ENCODE assay signal across 18 cellular contexts in genomic region chr20:37736132-37736531, GRCh38. TPM values are rescaled to one million over a fixed set of nuclear protein-coding genes. Genes with fewer than 3 reads are reported as not detected.
A peak's percentile ranks its signal among the peaks of the same experiment; 100 is the strongest.
DNase-seq lines count a peak whose midpoint lies in the region; ATAC-seq and TF ChIP-seq lines count a peak whose summit lies in the region.
"Had no signal": no experiment of that assay in that cellular context is flagged by ENCODE, and none has a peak within 500 bp of the region (broad histone marks: within the 10 kb centered on the region; RNA-seq: fewer than 3 reads in every experiment).

No MANE protein-coding gene starts in this region.

- intact Hi-C loops in left ventricle myocardium inferior (cut with micrococcal nuclease) (no loop called here), left cardiac atrium (cut with DNase I) (no loop called here), uterus (cut with DNase I; ENCODE audit: low total_unique reads) (no loop called here), mucosa of descending colon (cut with DNase I, micrococcal nuclease) (no loop called here)

- H3K4me1 ChIP-seq in left ventricle myocardium inferior = peaks cover 91% of the 10 kb centered on the region
- peaks cover 0 to 20% (median 8%) of the 10 kb centered on the region in 4 donors for H3K4me1 ChIP-seq in liver (ENCODE audit: control insufficient read depth in 4 of 4, insufficient read depth in 4 of 4, low read length in 3 of 4)
- H3K4me1 ChIP-seq in uterus = no peaks in the 10 kb centered on the region
- no peaks in the 10 kb centered on the region for H3K4me1 ChIP-seq in mucosa of descending colon (ENCODE audit: low read depth)
- H3K4me1 ChIP-seq: HAP-1 had no signal

- DNase-seq in left ventricle myocardium inferior = no peak
- no peak for DNase-seq in left cardiac atrium
- DNase-seq in uterus = no peak
- no peak for DNase-seq in EL
- DNase-seq in mucosa of descending colon = no peak
- DNase-seq: 8988T; ACHN; C1 segment of cervical spinal cord; Calu3; CD4-positive, alpha-beta memory T cell; COR-L47; DMS53; DMS79 treated with DMSO at 0.1 percent for 48 hours; GOT3; HFFc6 had no signal

- WGBS in liver = 39% methylated on average over 2 of the region's 2 CpGs

- TF ChIP-seq CTCF in left ventricle myocardium inferior (IDR thresholded peaks at IDR 0.05; ENCODE audit: borderline replicate concordance) (no peak), liver (IDR thresholded peaks at IDR 0.05; ENCODE audit: low read depth, low read length, missing input control) (no peak), uterus (IDR thresholded peaks at IDR 0.05) (no peak), mucosa of descending colon (IDR thresholded peaks at IDR 0.05) (no peak)

- H3K27me3 ChIP-seq in left ventricle myocardium inferior (ENCODE audit: low read depth) (no peaks in the 10 kb centered on the region), liver (ENCODE audit: control insufficient read depth in 4 of 4, insufficient read depth in 4 of 4, low read length in 3 of 4) (no peaks in the 10 kb centered on the region), uterus (no peaks in the 10 kb centered on the region)

- no peak for TF ChIP-seq RAD21 in liver (IDR thresholded peaks at IDR 0.05)

- peak overlapping the region; percentile 83 for H3K27ac ChIP-seq in left ventricle myocardium inferior (replicated peaks)
- H3K27ac ChIP-seq in liver (ENCODE audit: low read depth in 1 of 2, low read length in 2 of 2) = no peak overlapping the region
- peak overlapping the region; percentile 26 to 70 for H3K27ac ChIP-seq in uterus
- H3K27ac ChIP-seq: A549 had no signal

- H3K36me3 ChIP-seq in left ventricle myocardium inferior (peaks cover 30% of the 10 kb centered on the region), liver (ENCODE audit: control insufficient read depth in 4 of 4, insufficient read depth in 3 of 4, low read depth in 1 of 4, low read length in 3 of 4) (peaks cover 7 to 34% (median 26%) of the 10 kb centered on the region in 4 donors), uterus (no peaks in the 10 kb centered on the region), mucosa of descending colon (ENCODE audit: low read depth) (no peaks in the 10 kb centered on the region)

- no peaks in the 10 kb centered on the region for H3K9me3 ChIP-seq in left ventricle myocardium inferior (replicated peaks)
- H3K9me3 ChIP-seq in liver (ENCODE audit: control insufficient read depth in 4 of 4, low read length in 3 of 4) = no peaks in the 10 kb centered on the region
- no peaks in the 10 kb centered on the region for H3K9me3 ChIP-seq in uterus
- no peaks in the 10 kb centered on the region for H3K9me3 ChIP-seq in mucosa of descending colon
- H3K9me3 ChIP-seq: A549, HAP-1 had no signal

- H3K4me3 ChIP-seq in left ventricle myocardium inferior = no peak overlapping the region
- H3K4me3 ChIP-seq in liver (ENCODE audit: low read depth in 1 of 3, low read length in 3 of 3) = no peak overlapping the region
- no peak overlapping the region for H3K4me3 ChIP-seq in uterus
- no peak overlapping the region for H3K4me3 ChIP-seq in mucosa of descending colon
- H3K4me3 ChIP-seq: A549, HAP-1 had no signal

- ATAC-seq in left cardiac atrium = no peak
- no peak for ATAC-seq in mucosa of descending colon
- ATAC-seq: A549 had no signal

- TF ChIP-seq POLR2A in uterus (IDR thresholded peaks at IDR 0.05) = no peak

- no peak overlapping the region for H3K9ac ChIP-seq in liver (ENCODE audit: low read depth in 1 of 2, low read length in 2 of 2)

TF ChIP-seq in liver, 16 proteins besides CTCF, POLR2A, EP300 and RAD21:
- TF ChIP-seq JUND (IDR thresholded peaks at IDR 0.05) = peak in 1 of 2 donors; percentile 35
- peak; percentile 35 to 56 for TF ChIP-seq HNF4A (conservative IDR thresholded peaks at IDR 0.05)
- TF ChIP-seq RXRA (IDR thresholded peaks at IDR 0.05) = peak in 1 of 2 donors; percentile 30
- TF ChIP-seq ATF3 (IDR thresholded peaks at IDR 0.05) = no peak
TF ChIP-seq in liver: peak in this region for 3.

RNA-seq across cellular contexts. Expression of gene CTNNBL1, which starts 42.3 kb away (rescaled TPM):
- total RNA-seq in left ventricle myocardium inferior = 58.8 TPM
- 10 to 100 TPM; 49.8 to 58.6 TPM for total RNA-seq in left cardiac atrium
- total RNA-seq in liver = 10 to 100 TPM; 19.5 to 21.2 TPM
- polyA plus RNA-seq in liver = 10 to 100 TPM; 18.3 to 25.4 TPM
- 10 to 100 TPM; 11.5 to 57.2 (median 35.2) TPM for total RNA-seq in uterus
- 10 to 100 TPM; 31.0 to 64.8 (median 37.8) TPM for total RNA-seq in mucosa of descending colon

Comparison
In these comparisons a context has a peak if more than half of its experiments do, and no peak if none do; other contexts are left out.
1. H3K27ac ChIP-seq: peak in left ventricle myocardium inferior (single experiment) and uterus (2 of 2); none in liver (0 of 2).